In genomic region chr1:205325334-205325884, GRCh38 we compare ENCODE assay signal across 7 cellular contexts. TPM values are rescaled to one million over a fixed set of nuclear protein-coding genes. Genes with fewer than 3 reads are reported as not detected.
DNase-seq lines count a peak whose midpoint lies in the region; ATAC-seq and TF ChIP-seq lines count a peak whose summit lies in the region.

No MANE protein-coding gene starts in this region.

- H3K4me1 ChIP-seq in SJSA1 (replicated peaks) (peaks cover 20% of the 10 kb centered on the region), heart right ventricle (peaks cover 0 to 24% (median 10%) of the 10 kb centered on the region in 9 donors), psoas muscle (peaks cover 19% of the 10 kb centered on the region)

- no peaks in the 10 kb centered on the region for H3K9me3 ChIP-seq in MG63
- H3K9me3 ChIP-seq in SJSA1 (replicated peaks), result no peaks in the 10 kb centered on the region
- no peaks in the 10 kb centered on the region for H3K9me3 ChIP-seq in heart right ventricle
- H3K9me3 ChIP-seq in psoas muscle, result no peaks in the 10 kb centered on the region

- TF ChIP-seq CTCF in heart right ventricle (IDR thresholded peaks at IDR 0.05) (peak; percentile 75 to 91 (median 85)), psoas muscle (IDR thresholded peaks at IDR 0.05) (peak; percentile 83)

- H3K4me3 ChIP-seq in MG63 (no peak overlapping the region), SJSA1 (no peak overlapping the region), heart right ventricle (no peak overlapping the region), psoas muscle (no peak overlapping the region)

- DNase-seq in GM04504 (ENCODE audit: low read depth) (peak; percentile 56), MG63 (peak; percentile 34), SJSA1 (ENCODE audit: low read depth in 1 of 2, low spot score in 2 of 2) (peak; percentile 73 to 79), amniotic epithelial cell (ENCODE audit: low read depth) (peak; percentile 76), heart right ventricle (peak in 1 of 2 donors; percentile 74), psoas muscle (no peak)

- intact Hi-C loops in heart right ventricle (cut with DNase I) (loop anchor here in 9 of 10 donors (1.0 to 2.0 kb wide), 2 partner anchors 52 to 53 kb away; no protein-coding TSS in a partner anchor), psoas muscle (cut with DNase I) (loop anchor here (1.0 kb wide), 1 partner anchor 52 kb away; no protein-coding TSS in a partner anchor)

- ATAC-seq in heart right ventricle (peak in 2 of 8 donors; percentile 31 to 54), psoas muscle (peak; percentile 50 to 57 (median 56)), HG02938 (IDR thresholded peaks at IDR 0.05; ENCODE audit: unreplicated experiment) (no peak)

- H3K27me3 ChIP-seq in MG63 (no peaks in the 10 kb centered on the region), SJSA1 (replicated peaks) (no peaks in the 10 kb centered on the region), heart right ventricle (peaks cover 0 to 27% (median 16%) of the 10 kb centered on the region in 7 donors), psoas muscle (ENCODE audit: insufficient read depth in 3 of 3, low read length in 2 of 3) (no peaks in the 10 kb centered on the region)

- H3K27ac ChIP-seq in SJSA1 (peak overlapping the region; percentile 16; the same call in 1 of the 2 replicates), heart right ventricle (no peak overlapping the region), psoas muscle (no peak overlapping the region)

- WGBS in heart right ventricle, 2 donors, result 34% methylated on average over 6 of the region's 6 CpGs
- WGBS in psoas muscle, 3 donors, result 32 to 36% (median 33%) methylated on average over 6 of the region's 6 CpGs

- H3K36me3 ChIP-seq in MG63, result no peaks in the 10 kb centered on the region
- H3K36me3 ChIP-seq in SJSA1, result peaks cover 2% of the 10 kb centered on the region; the same call in 1 of the 2 replicates
- H3K36me3 ChIP-seq in heart right ventricle, result no peaks in the 10 kb centered on the region
- H3K36me3 ChIP-seq in psoas muscle (ENCODE audit: insufficient read depth in 1 of 2, low read depth in 1 of 2), result no peaks in the 10 kb centered on the region

RNA-seq across cellular contexts. Expression of gene NUAK2, which starts 3.9 kb away (rescaled TPM):
- 0.27 and 2.4 TPM in 2 replicates for total RNA-seq in MG63 (2014; rRNA removed; shearing (Covaris generic); ENCODE audit: low replicate concordance)
- 2.9 and 5.8 TPM in 2 replicates for total RNA-seq in SJSA1 (2014; rRNA removed; shearing (Covaris generic))
- total RNA-seq in heart right ventricle (1 to 10 TPM in 2 of 10 donors, under 1 TPM in 8; 0.25 to 3.1 (median 0.56) TPM), psoas muscle (1 to 10 TPM in 3 of 4 donors, under 1 TPM in 1; 0.55 to 1.3 (median 1.2) TPM)
- polyA plus RNA-seq in heart right ventricle (under 1 TPM; 0.29 to 0.45 TPM), psoas muscle (under 1 TPM; 0.20 to 0.48 (median 0.22) TPM)

RNA-seq across cellular contexts. Expression of gene KLHDC8A, which starts 31.3 kb away (rescaled TPM):
- total RNA-seq in MG63 (2014; rRNA removed; shearing (Covaris generic); ENCODE audit: low replicate concordance), result not detected in 2 replicates
- not detected in 2 replicates for total RNA-seq in SJSA1 (2014; rRNA removed; shearing (Covaris generic))
- total RNA-seq in heart right ventricle, result under 1 TPM in 1 of 10 donors, not detected in 9; 0.16 TPM
- polyA plus RNA-seq in heart right ventricle, result under 1 TPM in 1 of 2 donors, not detected in 1; 0.15 TPM
- total RNA-seq in psoas muscle, result not detected
- under 1 TPM; 0.01 to 0.24 (median 0.03) TPM for polyA plus RNA-seq in psoas muscle

Comparison
In these comparisons a context has a peak if more than half of its experiments do, and no peak if none do; other contexts are left out.
1. DNase-seq: peak in GM04504 (single experiment), MG63 (single experiment), SJSA1 (2 of 2) and amniotic epithelial cell (single experiment); none in psoas muscle (0 of 2).